Comparison of ENCODE assay signal across 8 cellular contexts in the genomic region with DNA sequence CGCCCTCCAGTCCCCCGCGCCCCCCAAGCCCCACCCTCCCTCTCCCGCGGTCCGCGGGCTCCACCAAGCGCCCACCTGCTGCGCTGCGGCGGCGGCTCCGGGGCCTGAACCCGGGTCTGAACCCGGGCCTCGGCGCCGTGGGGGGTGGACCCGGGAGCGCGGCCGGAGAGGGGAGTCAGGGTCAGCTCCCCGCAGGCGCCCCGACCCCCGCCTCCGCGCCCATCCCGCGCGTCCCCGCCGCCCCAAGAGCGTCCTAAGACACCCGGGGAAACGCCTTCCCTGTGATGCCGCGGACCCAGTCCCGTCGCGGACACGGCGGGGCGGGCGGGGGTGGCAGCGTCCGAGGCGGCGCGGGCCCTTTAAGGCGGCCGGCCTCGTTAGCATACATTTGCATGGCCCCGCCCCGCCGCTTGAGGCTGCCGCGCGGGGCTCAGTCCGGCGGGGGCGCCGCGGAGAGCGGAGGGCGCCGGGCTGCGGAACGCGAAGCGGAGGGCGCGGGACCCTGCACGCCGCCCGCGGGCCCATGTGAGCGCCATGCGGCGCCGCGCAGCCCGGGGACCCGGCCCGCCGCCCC. TPM values are rescaled to one million over a fixed set of nuclear protein-coding genes. Genes with fewer than 3 reads are reported as not detected.
DNase-seq lines count a peak whose midpoint lies in the region; ATAC-seq and TF ChIP-seq lines count a peak whose summit lies in the region.

Gene MMP17, plus strand, starts transcription at position 433 of the 574 bp plus-strand sequence. Its CDS starts 102 bp downstream, at position 535.

- H3K36me3 ChIP-seq in A673 (ENCODE audit: insufficient read depth, low read length, poor library complexity, severe bottlenecking) = no peaks in the 10 kb centered on the region
- no peaks in the 10 kb centered on the region for H3K36me3 ChIP-seq in duodenal mucosa (ENCODE audit: control insufficient read depth in 1 of 2, insufficient read depth in 2 of 2, low read length in 2 of 2)
- H3K36me3 ChIP-seq in thymus (ENCODE audit: control insufficient read depth, insufficient read depth) = no peaks in the 10 kb centered on the region

- H3K9ac ChIP-seq in duodenal mucosa (ENCODE audit: low read depth in 1 of 2, low read length in 2 of 2) = no peak within 1 kb of the TSS

- H3K4me1 Mint-ChIP-seq in memory B cell = peaks cover 12% of the 10 kb centered on the region

- H3K9me3 ChIP-seq in A673 (ENCODE audit: low read depth, low read length, poor library complexity, severe bottlenecking) (no peaks in the 10 kb centered on the region), duodenal mucosa (ENCODE audit: control insufficient read depth in 1 of 2, low read length in 2 of 2) (no peaks in the 10 kb centered on the region), thymus (ENCODE audit: control insufficient read depth) (no peaks in the 10 kb centered on the region)

- no TSS peak for BruUV-seq in A673 (replicated peaks; lab: Mats Ljungman, UMichigan)

- no peaks in the 10 kb centered on the region for H3K9me3 Mint-ChIP-seq in memory B cell

- intact Hi-C loops in A673 (cut with micrococcal nuclease; ENCODE audit: unreplicated experiment) = no loop called here

- peaks cover 20% of the 10 kb centered on the region for H3K4me1 ChIP-seq in A673 (ENCODE audit: insufficient read depth, low read length, poor library complexity, severe bottlenecking)
- peaks cover 0 to 18% of the 10 kb centered on the region in 2 donors for H3K4me1 ChIP-seq in duodenal mucosa (ENCODE audit: control insufficient read depth in 1 of 2, insufficient read depth in 2 of 2, low read length in 2 of 2)
- no peaks in the 10 kb centered on the region for H3K4me1 ChIP-seq in thymus (ENCODE audit: control insufficient read depth, insufficient read depth, low read length)

- H3K27ac Mint-ChIP-seq in memory B cell = no peak within 1 kb of the TSS

- peak within 1 kb of the TSS; percentile 89 for H3K4me3 Mint-ChIP-seq in memory B cell

- peaks cover 13% of the 10 kb centered on the region for H3K27me3 Mint-ChIP-seq in memory B cell

- H3K27me3 ChIP-seq in A673 (replicated peaks; ENCODE audit: insufficient read depth, low read depth, low read length, poor library complexity) (no peaks in the 10 kb centered on the region), duodenal mucosa (ENCODE audit: control insufficient read depth in 1 of 2, insufficient read depth in 2 of 2, low read length in 2 of 2) (peaks cover 23 to 36% of the 10 kb centered on the region in 2 donors), thymus (ENCODE audit: control insufficient read depth, insufficient read depth) (peaks cover 54% of the 10 kb centered on the region)

- CTCF ChIA-PET in A673 (lab: Charles Lee) = no interaction called here

- H3K4me3 ChIP-seq in A673 (ENCODE audit: low read depth, low read length, poor library complexity, severe bottlenecking) (peak within 1 kb of the TSS; percentile 54), GM12864 (ENCODE audit: low read depth, low read length) (peak within 1 kb of the TSS; percentile 40), duodenal mucosa (ENCODE audit: low read depth in 1 of 2, low read length in 2 of 2) (peak within 1 kb of the TSS; percentile 29 to 55), thymus (ENCODE audit: low read length) (peak within 1 kb of the TSS; percentile 40)

- peak; percentile 72 for ATAC-seq in HG03139 (IDR thresholded peaks at IDR 0.05; ENCODE audit: unreplicated experiment)
- peak; percentile 77 for ATAC-seq in memory B cell (ENCODE audit: low read depth)

- no peaks in the 10 kb centered on the region for H3K36me3 Mint-ChIP-seq in memory B cell

- under 1% methylated on average over 86 of the region's 86 CpGs for WGBS in thymus

- POLR2A ChIA-PET in A673 (lab: Charles Lee; ENCODE audit: low non-redundant PET) = no interaction called here

- peak; percentile 24; the same call in 1 of the 2 replicates for TF ChIP-seq CTCF in A673 (conservative IDR thresholded peaks at IDR 0.05; ENCODE audit: low read depth, low read length)
- TF ChIP-seq CTCF in GM12864 (IDR thresholded peaks at IDR 0.05; ENCODE audit: low read depth, low read length, missing control alignments) = peak; percentile 13

- H3K27ac ChIP-seq in A673 (ENCODE audit: low read depth, low read length, poor library complexity, severe bottlenecking) (no peak within 1 kb of the TSS), duodenal mucosa (ENCODE audit: low read depth, low read length) (no peak within 1 kb of the TSS), thymus (ENCODE audit: low read depth) (no peak within 1 kb of the TSS)

- DNase-seq in A673 (ENCODE audit: low spot score) = peak; percentile 82
- no peak for DNase-seq in GM12864 (ENCODE audit: low read depth)
- peak; percentile 36 to 44 for DNase-seq in SW 1271 (lab: John Stamatoyannopoulos, UW)
- peak; percentile 43 to 52 for DNase-seq in memory B cell (ENCODE audit: low spot score in 2 of 2)
- DNase-seq in NCI-H1436 (lab: John Stamatoyannopoulos, UW) = no peak

RNA-seq across cellular contexts. Expression of gene MMP17, which starts in this region (rescaled TPM):
- 12.6 and 14.9 TPM in 2 replicates for total RNA-seq in A673 (2021)
- polyA plus RNA-seq in thymus = 4.2 TPM

Comparison
In these comparisons a context has a peak if more than half of its experiments do, and no peak if none do; other contexts are left out.
1. DNase-seq: peak in A673 (single experiment), SW 1271 (2 of 2) and memory B cell (2 of 2); none in GM12864 (single experiment) and NCI-H1436 (single experiment).
2. Peak in every context shown above with its lines, with median percentiles within 50 percentile points of each other: H3K4me3 ChIP-seq.